ENCODE assay signal across 11 cellular contexts in the genomic region with DNA sequence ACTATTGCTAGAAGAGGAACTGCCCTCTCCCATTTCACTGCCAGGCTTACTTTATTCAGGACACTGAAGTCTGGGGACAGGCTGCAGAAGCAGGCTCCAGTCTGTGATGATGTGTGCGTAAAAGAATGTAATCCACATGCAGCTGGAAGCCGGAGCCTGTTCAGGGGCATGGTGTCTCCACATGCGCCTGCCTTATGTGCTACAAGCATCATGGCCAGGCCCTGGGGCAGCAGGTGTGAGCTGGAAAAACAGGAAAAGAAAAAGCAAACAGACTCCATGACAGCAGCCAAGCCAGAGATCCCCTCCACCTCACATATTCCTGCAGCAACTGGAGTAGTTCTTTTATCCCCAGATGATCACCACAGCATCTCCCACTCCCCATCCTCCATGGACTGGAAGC. TPM values are rescaled to one million over a fixed set of nuclear protein-coding genes. Genes with fewer than 3 reads are reported as not detected.
DNase-seq lines count a peak whose midpoint lies in the region; TF ChIP-seq lines count a peak whose summit lies in the region.
"Had no signal": no experiment of that assay in that cellular context is flagged by ENCODE, and none has a peak within 500 bp of the region (broad histone marks: within the 10 kb centered on the region; RNA-seq: fewer than 3 reads in every experiment).

No MANE protein-coding gene starts in this region.

- no peaks in the 10 kb centered on the region for H3K9me3 ChIP-seq in PC-9 (ENCODE audit: insufficient read depth, low read depth)
- H3K9me3 ChIP-seq: upper lobe of left lung had no signal

- H3F3A ChIP-seq in PC-9 (ENCODE audit: insufficient read depth, low read depth): peaks cover 3% of the 10 kb centered on the region; the same call in 1 of the 2 replicates

- POLR2A ChIA-PET in PC-9 (lab: Charles Lee; ENCODE audit: unreplicated experiment): interaction anchor here (0.6 to 0.7 kb wide), 2 partner anchors 18 to 152 kb away, joined by 3 to 4 read pairs; no protein-coding TSS in a partner anchor

- no peak overlapping the region for H3K27ac ChIP-seq in PC-9
- H3K27ac ChIP-seq: upper lobe of left lung had no signal

- no peak overlapping the region for H3K4me2 ChIP-seq in PC-9

- H3K27me3 Mint-ChIP-seq in progenitor cell of endocrine pancreas: no peaks in the 10 kb centered on the region
- H3K27me3 Mint-ChIP-seq in activated T-helper 1 cell treated with anti-CD3 and anti-CD28 coated beads, Interleukin-12 subunit alpha, Interleukin-12 subunit beta, Interleukin-2, Interleukin-4 antibody, amounts not matched to agents 30 ng/mL and 10 ng/mL and 1 ng/mL, durations not matched to agents 14 hours and 24 hours and 36 hours (ENCODE audit: insufficient read depth): no peaks in the 10 kb centered on the region

- BruUV-seq in PC-9 (replicated peaks; lab: Mats Ljungman, UMichigan): no TSS peak

- H3K79me2 ChIP-seq in PC-9 (ENCODE audit: low read depth): no peaks in the 10 kb centered on the region

- H3K4me3 ChIP-seq in PC-9: no peak overlapping the region
- H3K4me3 ChIP-seq: upper lobe of left lung had no signal

- 0 out of 2 replicates have a peak, but pooled peaks cover 9% of the 10 kb centered on the region for H3K4me1 ChIP-seq in PC-9 (replicated peaks; ENCODE audit: insufficient read depth)

- peaks cover 3% of the 10 kb centered on the region for H3K36me3 Mint-ChIP-seq in progenitor cell of endocrine pancreas (ENCODE audit: insufficient read depth)
- peaks cover 2% of the 10 kb centered on the region for H3K36me3 Mint-ChIP-seq in activated T-helper 1 cell treated with anti-CD3 and anti-CD28 coated beads, Interleukin-12 subunit alpha, Interleukin-12 subunit beta, Interleukin-2, Interleukin-4 antibody, amounts not matched to agents 30 ng/mL and 10 ng/mL and 1 ng/mL, durations not matched to agents 14 hours and 24 hours and 36 hours (ENCODE audit: low read depth)

- H2AFZ ChIP-seq in PC-9: no peak overlapping the region

- intact Hi-C loops in PC-9 (cut with micrococcal nuclease; ENCODE audit: unreplicated experiment): no loop called here
- intact Hi-C loops in activated T-helper 1 cell treated with anti-CD3 and anti-CD28 coated beads, Interleukin-12 subunit alpha, Interleukin-12 subunit beta, Interleukin-2, Interleukin-4 antibody, amounts not matched to agents 30 ng/mL and 10 ng/mL and 1 ng/mL, durations not matched to agents 14 hours and 24 hours and 36 hours (cut with micrococcal nuclease): no loop called here

- no peaks in the 10 kb centered on the region for H3K4me1 Mint-ChIP-seq in progenitor cell of endocrine pancreas (ENCODE audit: low read depth)
- H3K4me1 Mint-ChIP-seq in activated T-helper 1 cell treated with anti-CD3 and anti-CD28 coated beads, Interleukin-12 subunit alpha, Interleukin-12 subunit beta, Interleukin-2, Interleukin-4 antibody, amounts not matched to agents 30 ng/mL and 10 ng/mL and 1 ng/mL, durations not matched to agents 14 hours and 24 hours and 36 hours (ENCODE audit: low read depth): peaks cover 5% of the 10 kb centered on the region

- CTCF ChIA-PET in PC-9 (lab: Charles Lee): interaction anchor here (0.5 kb wide), 1 partner anchor 282 kb away, joined by 4 read pairs; no protein-coding TSS in a partner anchor

- no peak overlapping the region for H3K4me3 Mint-ChIP-seq in progenitor cell of endocrine pancreas (ENCODE audit: low read depth)
- H3K4me3 Mint-ChIP-seq in activated T-helper 1 cell treated with anti-CD3 and anti-CD28 coated beads, Interleukin-12 subunit alpha, Interleukin-12 subunit beta, Interleukin-2, Interleukin-4 antibody, amounts not matched to agents 30 ng/mL and 10 ng/mL and 1 ng/mL, durations not matched to agents 14 hours and 24 hours and 36 hours: no peak overlapping the region
- H3K4me3 Mint-ChIP-seq: activated T-cell treated with anti-CD3 and anti-CD28 coated beads, Interleukin-2, amount 50 U/mL, for 4 hours had no signal

- no peaks in the 10 kb centered on the region; the same call in 1 of the 2 replicates for H4K20me1 ChIP-seq in PC-9 (ENCODE audit: insufficient read depth)

- no peaks in the 10 kb centered on the region for H3K27me3 ChIP-seq in PC-9 (ENCODE audit: insufficient read depth, low read depth)
- H3K27me3 ChIP-seq: upper lobe of left lung had no signal

- H3K9me3 Mint-ChIP-seq in progenitor cell of endocrine pancreas (ENCODE audit: low read depth): no peaks in the 10 kb centered on the region
- H3K9me3 Mint-ChIP-seq in activated T-helper 1 cell treated with anti-CD3 and anti-CD28 coated beads, Interleukin-12 subunit alpha, Interleukin-12 subunit beta, Interleukin-2, Interleukin-4 antibody, amounts not matched to agents 30 ng/mL and 10 ng/mL and 1 ng/mL, durations not matched to agents 14 hours and 24 hours and 36 hours: no peaks in the 10 kb centered on the region
- H3K9me3 Mint-ChIP-seq: activated T-cell treated with anti-CD3 and anti-CD28 coated beads, Interleukin-2, amount 50 U/mL, for 4 hours had no signal

- DNase-seq in ELR (ENCODE audit: low read depth) (peak; percentile 90), PC-9 (peak; percentile 61 to 75), fibroblast of the conjunctiva (ENCODE audit: low read depth) (peak; percentile 66), progenitor cell of endocrine pancreas (ENCODE audit: low spot score, unreplicated experiment) (no peak), KG1 (lab: John Stamatoyannopoulos, UW) (no peak), medulla oblongata (ENCODE audit: extremely low spot score) (no peak), C1 segment of cervical spinal cord (lab: John Stamatoyannopoulos, UW) (no peak)
- DNase-seq in activated T-helper 1 cell treated with anti-CD3 and anti-CD28 coated beads, Interleukin-12 subunit alpha, Interleukin-12 subunit beta, Interleukin-2, Interleukin-4 antibody, amounts not matched to agents 30 ng/mL and 10 ng/mL and 1 ng/mL, durations not matched to agents 14 hours and 24 hours and 36 hours (ENCODE audit: low spot score): no peak
- DNase-seq: activated T-cell treated with anti-CD3 and anti-CD28 coated beads, Interleukin-2, amount 50 U/mL, for 4 hours; stimulated activated CD4-positive, alpha-beta T cell treated with anti-CD3 and anti-CD28 coated beads, Interleukin-12 subunit alpha, Interleukin-12 subunit beta, amount 100 ng/mL, for 4 hours; upper lobe of left lung had no signal

- H3K36me3 ChIP-seq in PC-9 (ENCODE audit: low read depth): no peaks in the 10 kb centered on the region

- H3K9me2 ChIP-seq in PC-9 (ENCODE audit: insufficient read depth): no peaks in the 10 kb centered on the region

- H3K27ac Mint-ChIP-seq in progenitor cell of endocrine pancreas: peak overlapping the region; percentile 15
- H3K27ac Mint-ChIP-seq in activated T-helper 1 cell treated with anti-CD3 and anti-CD28 coated beads, Interleukin-12 subunit alpha, Interleukin-12 subunit beta, Interleukin-2, Interleukin-4 antibody, amounts not matched to agents 30 ng/mL and 10 ng/mL and 1 ng/mL, durations not matched to agents 14 hours and 24 hours and 36 hours: no peak overlapping the region

- no peak for TF ChIP-seq CTCF in PC-9 (conservative IDR thresholded peaks at IDR 0.05)
- no peak for TF ChIP-seq CTCF in progenitor cell of endocrine pancreas (IDR thresholded peaks at IDR 0.05; ENCODE audit: unreplicated experiment)

RNA-seq across cellular contexts. Expression of gene ARFGAP2, which starts 33.4 kb away (rescaled TPM):
- total RNA-seq in PC-9 (2021): 122 and 130 TPM in 2 replicates
- total RNA-seq in progenitor cell of endocrine pancreas: 109 and 112 TPM in 2 replicates
- total RNA-seq in activated T-helper 1 cell treated with anti-CD3 and anti-CD28 coated beads, Interleukin-12 subunit alpha, Interleukin-12 subunit beta, Interleukin-2, Interleukin-4 antibody, amounts not matched to agents 30 ng/mL and 10 ng/mL and 1 ng/mL, durations not matched to agents 14 hours and 24 hours and 36 hours: 111 and 116 TPM in 2 replicates

RNA-seq across cellular contexts. Expression of gene PACSIN3, which starts 42.9 kb away (rescaled TPM):
- 113 and 114 TPM in 2 replicates for total RNA-seq in PC-9 (2021)
- 54.1 and 59.6 TPM in 2 replicates for total RNA-seq in progenitor cell of endocrine pancreas
- total RNA-seq in activated T-helper 1 cell treated with anti-CD3 and anti-CD28 coated beads, Interleukin-12 subunit alpha, Interleukin-12 subunit beta, Interleukin-2, Interleukin-4 antibody, amounts not matched to agents 30 ng/mL and 10 ng/mL and 1 ng/mL, durations not matched to agents 14 hours and 24 hours and 36 hours: 14.5 and 17.0 TPM in 2 replicates

Comparison
In these comparisons a context has a peak if more than half of its experiments do, and no peak if none do; other contexts are left out.
1. DNase-seq: peak in ELR (single experiment), PC-9 (2 of 2) and fibroblast of the conjunctiva (single experiment); none in progenitor cell of endocrine pancreas (single experiment), KG1 (single experiment), medulla oblongata (single experiment), C1 segment of cervical spinal cord (0 of 14) and activated T-helper 1 cell treated with anti-CD3 and anti-CD28 coated beads, Interleukin-12 subunit alpha, Interleukin-12 subunit beta, Interleukin-2, Interleukin-4 antibody, amounts not matched to agents 30 ng/mL and 10 ng/mL and 1 ng/mL, durations not matched to agents 14 hours and 24 hours and 36 hours (single experiment).